28 cellular contexts compared by ENCODE assay signal in the genomic region with DNA sequence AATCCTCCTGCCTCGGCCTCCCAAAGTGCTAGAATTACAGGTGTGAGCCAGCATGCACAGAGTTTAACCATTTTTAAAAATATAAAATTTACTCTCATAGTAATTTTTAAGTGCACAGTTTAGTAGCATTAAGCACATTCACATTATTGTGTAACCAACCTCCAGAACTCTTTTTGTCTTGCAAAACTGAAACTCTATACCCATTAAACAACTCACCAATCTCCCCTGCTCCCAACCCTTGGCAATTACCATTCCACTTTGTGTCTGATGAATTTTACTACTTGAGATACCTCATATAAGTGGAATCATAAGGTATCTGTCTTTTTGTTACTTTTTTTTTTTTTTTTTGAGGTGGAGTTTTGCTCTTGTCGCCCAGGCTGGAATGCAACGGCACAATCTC.
"Had no signal": no experiment of that assay in that cellular context is flagged by ENCODE, and none has a peak within 500 bp of the region (broad histone marks: within the 10 kb centered on the region; RNA-seq: fewer than 3 reads in every experiment).

No MANE protein-coding gene starts in this region.

- H3K9me3 Mint-ChIP-seq: effector memory CD8-positive, alpha-beta T cell; memory B cell; naive thymus-derived CD4-positive, alpha-beta T cell; nephron; neural progenitor cell; stimulated activated effector memory CD8-positive, alpha-beta T cell treated with anti-CD3 and anti-CD28 coated beads, Interleukin-12 subunit alpha, Interleukin-12 subunit beta, amount 100 ng/mL, for 72 hours had no signal

- H3K4me2 ChIP-seq: hepatocyte, neural progenitor cell had no signal

- H3K4me3 ChIP-seq: esophagus squamous epithelium, gastrocnemius medialis, heart left ventricle, hepatocyte, lung, neural progenitor cell, prostate gland, right atrium auricular region, stomach, thyroid gland, vagina had no signal

- H3K36me3 ChIP-seq: gastrocnemius medialis, neural progenitor cell, prostate gland, right atrium auricular region, thyroid gland had no signal

- DNase-seq: cortex of kidney; effector memory CD8-positive, alpha-beta T cell; erythroblast; esophagus squamous epithelium; foreskin fibroblast; gastrocnemius medialis; heart left ventricle; kidney; midbrain; naive thymus-derived CD4-positive, alpha-beta T cell; stimulated activated CD4-positive, alpha-beta T cell treated with anti-CD3 and anti-CD28 coated beads, Interleukin-2, amount 100 ng/mL, for 24 hours; stimulated activated CD4-positive, alpha-beta T cell treated with anti-CD3 and anti-CD28 coated beads, Interleukin-4, amount 100 ng/mL, for 24 hours; stimulated activated naive CD4-positive, alpha-beta T cell treated with Interleukin-2 at 50 U/mL for 16 hours; stomach; thyroid gland; trophoblast cell had no signal

- H3K27me3 ChIP-seq: esophagus squamous epithelium, gastrocnemius medialis, heart left ventricle, hepatocyte, neural progenitor cell, right atrium auricular region, stomach, thyroid gland, vagina had no signal

- H3K4me3 Mint-ChIP-seq: effector memory CD8-positive, alpha-beta T cell; memory B cell; naive thymus-derived CD4-positive, alpha-beta T cell; nephron; neural progenitor cell; stimulated activated effector memory CD8-positive, alpha-beta T cell treated with anti-CD3 and anti-CD28 coated beads, Interleukin-12 subunit alpha, Interleukin-12 subunit beta, amount 100 ng/mL, for 72 hours had no signal

- H3K27ac ChIP-seq: esophagus squamous epithelium, gastrocnemius medialis, heart left ventricle, hepatocyte, neural progenitor cell, parathyroid adenoma, prostate gland, right atrium auricular region, stomach, thyroid gland, vagina had no signal

- H3K9me3 ChIP-seq: esophagus squamous epithelium, gastrocnemius medialis, heart left ventricle, prostate gland, right atrium auricular region, stomach, thyroid gland, vagina had no signal

- H3K27ac Mint-ChIP-seq: effector memory CD8-positive, alpha-beta T cell; memory B cell; naive thymus-derived CD4-positive, alpha-beta T cell; nephron; neural progenitor cell; stimulated activated effector memory CD8-positive, alpha-beta T cell treated with anti-CD3 and anti-CD28 coated beads, Interleukin-12 subunit alpha, Interleukin-12 subunit beta, amount 100 ng/mL, for 72 hours had no signal

- ATAC-seq: effector memory CD8-positive, alpha-beta T cell; gastrocnemius medialis; heart left ventricle; left lobe of liver; naive thymus-derived CD4-positive, alpha-beta T cell; sciatic nerve; stimulated activated effector memory CD8-positive, alpha-beta T cell treated with anti-CD3 and anti-CD28 coated beads, Interleukin-12 subunit alpha, Interleukin-12 subunit beta, amount 100 ng/mL, for 72 hours had no signal

- H2AFZ ChIP-seq: hepatocyte, neural progenitor cell, parathyroid adenoma had no signal

- H3K4me1 Mint-ChIP-seq: memory B cell; stimulated activated effector memory CD8-positive, alpha-beta T cell treated with anti-CD3 and anti-CD28 coated beads, Interleukin-12 subunit alpha, Interleukin-12 subunit beta, amount 100 ng/mL, for 72 hours had no signal

- H3K36me3 Mint-ChIP-seq: memory B cell had no signal

- H3K4me1 ChIP-seq: neural progenitor cell, parathyroid adenoma, prostate gland, vagina had no signal

- H3K9ac ChIP-seq: neural progenitor cell, parathyroid adenoma had no signal

- H3K27me3 Mint-ChIP-seq: effector memory CD8-positive, alpha-beta T cell; memory B cell; naive thymus-derived CD4-positive, alpha-beta T cell had no signal
